ENCODE assay signal across 14 cellular contexts in the genomic region with DNA sequence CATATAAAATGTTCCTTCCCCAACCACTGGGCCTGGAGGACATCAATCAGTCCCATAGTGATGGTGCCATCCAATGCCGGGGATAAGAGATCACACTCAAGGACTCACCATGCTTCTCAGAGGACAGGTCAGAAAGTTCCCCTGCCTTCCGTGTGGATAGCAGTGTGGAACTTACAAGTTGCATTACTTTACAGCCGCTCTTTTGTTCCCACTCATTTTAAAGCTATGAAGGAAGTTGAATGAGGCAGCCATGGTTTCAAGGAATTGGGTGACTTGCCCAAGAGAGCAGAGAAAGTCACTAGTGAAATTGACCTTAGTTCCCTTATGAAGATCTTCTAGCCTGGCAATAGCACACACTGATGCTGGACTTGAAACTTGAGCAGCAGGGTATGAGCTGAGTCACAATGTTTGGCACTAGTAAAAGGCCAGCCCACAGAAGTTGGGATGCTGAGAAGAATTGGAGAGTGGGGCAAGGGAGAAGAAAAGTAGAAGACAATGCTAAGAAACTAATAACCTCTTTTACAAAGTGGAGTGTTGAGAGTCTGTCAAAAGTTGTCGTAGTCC.
DNase-seq lines count a peak whose midpoint lies in the region; ATAC-seq, FAIRE-seq and TF ChIP-seq lines count a peak whose summit lies in the region.
"Had no signal": no experiment of that assay in that cellular context is flagged by ENCODE, and none has a peak within 500 bp of the region (broad histone marks: within the 10 kb centered on the region; RNA-seq: fewer than 3 reads in every experiment).

No MANE protein-coding gene starts in this region.

- H3K9ac ChIP-seq in SK-N-SH: no peak overlapping the region

- peak; percentile 83 for FAIRE-seq in urothelium cell line (lab: Jason Lieb, UNC)
- FAIRE-seq: small intestine had no signal

- H3K27me3 ChIP-seq in SK-N-SH (ENCODE audit: insufficient read depth): no peaks in the 10 kb centered on the region

- H3K4me3 ChIP-seq in SK-N-SH (ENCODE audit: low read depth in 2 of 2, low read length in 1 of 2) (no peak overlapping the region), foreskin fibroblast (ENCODE audit: low read depth in 1 of 2, low read length in 2 of 2) (no peak overlapping the region)

- no peaks in the 10 kb centered on the region for H4K20me1 ChIP-seq in SK-N-SH (ENCODE audit: insufficient read depth)

- no peaks in the 10 kb centered on the region for H3K9me2 ChIP-seq in SK-N-SH

- 20% methylated on average over 3 of the region's 4 CpGs for WGBS in SK-N-SH (ENCODE audit: low lambda C conversion rate)

- H3F3A ChIP-seq in SK-N-SH (replicated peaks; ENCODE audit: insufficient read depth): peaks cover 15% of the 10 kb centered on the region

- peak overlapping the region in 1 of 2 experiments; percentile 17; a peak in 1 of 4 replicates for H3K27ac ChIP-seq in SK-N-SH (ENCODE audit: low read depth in 2 of 2, low read length in 1 of 2)
- H3K27ac ChIP-seq: 22Rv1 had no signal

- peaks cover 0 to 35% of the 10 kb centered on the region in 2 experiments; a peak in 2 of 4 replicates for H3K4me1 ChIP-seq in SK-N-SH (ENCODE audit: control insufficient read depth in 1 of 2, insufficient read depth in 2 of 2, low read depth in 1 of 2, low read length in 1 of 2)
- H3K4me1 ChIP-seq: Caco-2 had no signal

- CTCF ChIA-PET in SK-N-SH (lab: Yijun Ruan, JAX): interaction anchor here (0.8 to 1.6 kb wide), 3 partner anchors 81 to 617 kb away, joined by 3 to 4 read pairs (median 3); no protein-coding TSS in a partner anchor

- no peak for TF ChIP-seq RAD21 in SK-N-SH (IDR thresholded peaks at IDR 0.05; ENCODE audit: low read length)

- no peaks in the 10 kb centered on the region for H3K79me2 ChIP-seq in SK-N-SH (ENCODE audit: insufficient read depth)

- H3K36me3 ChIP-seq in SK-N-SH (replicated peaks in 1 of 2; ENCODE audit: control insufficient read depth in 1 of 2, insufficient read depth in 2 of 2, low read length in 1 of 2): no peaks in the 10 kb centered on the region

- no peak for DNase-seq in SK-N-SH
- peak; percentile 27 for DNase-seq in amniotic stem cell (lab: John Stamatoyannopoulos, UW)
- peak; percentile 56 to 59 for DNase-seq in foreskin fibroblast
- no peak for DNase-seq in urothelium cell line (ENCODE audit: low spot score)
- no peak for DNase-seq in activated CD4-positive, alpha-beta T cell treated with anti-CD3 and anti-CD28 coated beads, Interleukin-2, amount 50 U/mL, for 1 hour
- DNase-seq in occipital lobe (lab: John Stamatoyannopoulos, UW): no peak
- no peak for DNase-seq in NCI-H146 treated with DMSO at 0.1 percent for 48 hours (lab: John Stamatoyannopoulos, UW; ENCODE audit: unreplicated experiment)
- DNase-seq: activated effector memory CD4-positive, alpha-beta T cell treated with Interleukin-2 at 50 U/mL for 16 hours; caudate nucleus; NCI-H1105; small intestine had no signal

- no peak for TF ChIP-seq CTCF in SK-N-SH (IDR thresholded peaks at IDR 0.05)
- no peak for TF ChIP-seq CTCF in foreskin fibroblast (IDR thresholded peaks at IDR 0.05; ENCODE audit: low read depth, low read length)

- H3K9me3 ChIP-seq in SK-N-SH: no peaks in the 10 kb centered on the region
- H3K9me3 ChIP-seq: Caco-2 had no signal

- POLR2A ChIA-PET in SK-N-SH (lab: Yijun Ruan, JAX): no interaction called here

- no peak overlapping the region for H2AFZ ChIP-seq in SK-N-SH (ENCODE audit: low read depth)

- ATAC-seq in SK-N-SH treated with all-trans-retinoic acid at 6 μM for 48 hours: peak; percentile 62

- no peak overlapping the region for H3K4me2 ChIP-seq in SK-N-SH

- TF ChIP-seq EP300 in SK-N-SH (IDR thresholded peaks at IDR 0.05; ENCODE audit: borderline replicate concordance in 1 of 2, low read depth in 1 of 2, low read length in 1 of 2): no peak

TF ChIP-seq in SK-N-SH treated with all-trans-retinoic acid at 6 μM for 48 hours, 23 proteins besides CTCF, POLR2A, EP300 and RAD21:
- TF ChIP-seq, protein P1, sequence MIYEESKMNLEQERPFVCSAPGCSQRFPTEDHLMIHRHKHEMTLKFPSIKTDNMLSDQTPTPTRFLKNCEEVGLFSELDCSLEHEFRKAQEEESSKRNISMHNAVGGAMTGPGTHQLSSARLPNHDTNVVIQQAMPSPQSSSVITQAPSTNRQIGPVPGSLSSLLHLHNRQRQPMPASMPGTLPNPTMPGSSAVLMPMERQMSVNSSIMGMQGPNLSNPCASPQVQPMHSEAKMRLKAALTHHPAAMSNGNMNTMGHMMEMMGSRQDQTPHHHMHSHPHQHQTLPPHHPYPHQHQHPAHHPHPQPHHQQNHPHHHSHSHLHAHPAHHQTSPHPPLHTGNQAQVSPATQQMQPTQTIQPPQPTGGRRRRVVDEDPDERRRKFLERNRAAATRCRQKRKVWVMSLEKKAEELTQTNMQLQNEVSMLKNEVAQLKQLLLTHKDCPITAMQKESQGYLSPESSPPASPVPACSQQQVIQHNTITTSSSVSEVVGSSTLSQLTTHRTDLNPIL (CRISPR knock-in tag; IDR thresholded peaks at IDR 0.05; ENCODE audit: low read depth): no peak
- TF ChIP-seq ZFP30 (CRISPR knock-in tag; IDR thresholded peaks at IDR 0.05) (no peak), ISL1 (CRISPR knock-in tag; IDR thresholded peaks at IDR 0.05) (no peak), GLIS3 (CRISPR knock-in tag; IDR thresholded peaks at IDR 0.05) (no peak), ARNTL (CRISPR knock-in tag; IDR thresholded peaks at IDR 0.05; ENCODE audit: borderline replicate concordance, low read depth) (no peak), OSR1 (CRISPR knock-in tag; IDR thresholded peaks at IDR 0.05) (no peak), ZNF70 (CRISPR knock-in tag; IDR thresholded peaks at IDR 0.05) (no peak), ZC3H10 (CRISPR knock-in tag; IDR thresholded peaks at IDR 0.05) (no peak)
- TF ChIP-seq, protein P2, sequence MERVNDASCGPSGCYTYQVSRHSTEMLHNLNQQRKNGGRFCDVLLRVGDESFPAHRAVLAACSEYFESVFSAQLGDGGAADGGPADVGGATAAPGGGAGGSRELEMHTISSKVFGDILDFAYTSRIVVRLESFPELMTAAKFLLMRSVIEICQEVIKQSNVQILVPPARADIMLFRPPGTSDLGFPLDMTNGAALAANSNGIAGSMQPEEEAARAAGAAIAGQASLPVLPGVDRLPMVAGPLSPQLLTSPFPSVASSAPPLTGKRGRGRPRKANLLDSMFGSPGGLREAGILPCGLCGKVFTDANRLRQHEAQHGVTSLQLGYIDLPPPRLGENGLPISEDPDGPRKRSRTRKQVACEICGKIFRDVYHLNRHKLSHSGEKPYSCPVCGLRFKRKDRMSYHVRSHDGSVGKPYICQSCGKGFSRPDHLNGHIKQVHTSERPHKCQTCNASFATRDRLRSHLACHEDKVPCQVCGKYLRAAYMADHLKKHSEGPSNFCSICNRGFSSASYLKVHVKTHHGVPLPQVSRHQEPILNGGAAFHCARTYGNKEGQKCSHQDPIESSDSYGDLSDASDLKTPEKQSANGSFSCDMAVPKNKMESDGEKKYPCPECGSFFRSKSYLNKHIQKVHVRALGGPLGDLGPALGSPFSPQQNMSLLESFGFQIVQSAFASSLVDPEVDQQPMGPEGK (CRISPR knock-in tag; IDR thresholded peaks at IDR 0.05; ENCODE audit: borderline replicate concordance): no peak

TF ChIP-seq in SK-N-SH, 30 proteins besides CTCF, POLR2A, EP300 and RAD21:
- TF ChIP-seq YY1 (IDR thresholded peaks at IDR 0.05; ENCODE audit: low read depth): no peak
- TF ChIP-seq RCOR1 (IDR thresholded peaks at IDR 0.05; ENCODE audit: low read length): no peak
- TF ChIP-seq, protein P3, sequence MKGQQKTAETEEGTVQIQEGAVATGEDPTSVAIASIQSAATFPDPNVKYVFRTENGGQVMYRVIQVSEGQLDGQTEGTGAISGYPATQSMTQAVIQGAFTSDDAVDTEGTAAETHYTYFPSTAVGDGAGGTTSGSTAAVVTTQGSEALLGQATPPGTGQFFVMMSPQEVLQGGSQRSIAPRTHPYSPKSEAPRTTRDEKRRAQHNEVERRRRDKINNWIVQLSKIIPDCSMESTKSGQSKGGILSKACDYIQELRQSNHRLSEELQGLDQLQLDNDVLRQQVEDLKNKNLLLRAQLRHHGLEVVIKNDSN (IDR thresholded peaks at IDR 0.05; ENCODE audit: borderline replicate concordance, low read depth): no peak
- no peak for TF ChIP-seq TEAD4 (IDR thresholded peaks at IDR 0.05; ENCODE audit: borderline replicate concordance, insufficient read depth)

Comparison
In these comparisons a context has a peak if more than half of its experiments do, and no peak if none do; other contexts are left out.
1. DNase-seq: peak in amniotic stem cell (single experiment) and foreskin fibroblast (2 of 2); none in SK-N-SH (single experiment), urothelium cell line (single experiment), activated CD4-positive, alpha-beta T cell treated with anti-CD3 and anti-CD28 coated beads, Interleukin-2, amount 50 U/mL, for 1 hour (single experiment), occipital lobe (single experiment) and NCI-H146 treated with DMSO at 0.1 percent for 48 hours (single experiment).